Comparison of ENCODE assay signal across 8 cellular contexts in genomic region chr6:73262701-73263569, GRCh38. TPM values are rescaled to one million over a fixed set of nuclear protein-coding genes. Genes with fewer than 3 reads are reported as not detected.
DNase-seq lines count a peak whose midpoint lies in the region; ATAC-seq and TF ChIP-seq lines count a peak whose summit lies in the region.

KHDC1 (minus strand) TSS chr6:73263196; CDS start chr6:73242517, 20,679 bp downstream.

- H3K36me3 Mint-ChIP-seq in Caco-2 (ENCODE audit: insufficient read depth, unreplicated experiment), result peaks cover 26% of the 10 kb centered on the region
- peaks cover 17% of the 10 kb centered on the region for H3K36me3 Mint-ChIP-seq in activated T-helper 17 cell treated with anti-CD3 and anti-CD28 coated beads, Interleukin-2, amount 50 U/mL, for 72 hours (ENCODE audit: low read depth)

- DNase-seq in Caco-2 (peak; percentile 62 to 66), OCI-LY7 (ENCODE audit: low spot score) (peak; percentile 86), foreskin keratinocyte (peak; percentile 4 to 29), occipital lobe (lab: John Stamatoyannopoulos, UW) (peak; percentile 32)

- H3K9me2 ChIP-seq in OCI-LY7 (ENCODE audit: insufficient read depth, low read length), result no peaks in the 10 kb centered on the region

- peak within 1 kb of the TSS; percentile 82 for H3K4me2 ChIP-seq in OCI-LY7 (ENCODE audit: low read length)

- H3K36me3 ChIP-seq in Caco-2 (ENCODE audit: control insufficient read depth, insufficient read depth, low read length) (no peaks in the 10 kb centered on the region), OCI-LY7 (ENCODE audit: insufficient read depth, low read length) (peaks cover 19% of the 10 kb centered on the region)

- H3K9me3 Mint-ChIP-seq in Caco-2 (ENCODE audit: unreplicated experiment), result no peaks in the 10 kb centered on the region
- no peaks in the 10 kb centered on the region for H3K9me3 Mint-ChIP-seq in activated T-helper 17 cell treated with anti-CD3 and anti-CD28 coated beads, Interleukin-2, amount 50 U/mL, for 72 hours

- CTCF ChIA-PET in Caco-2 (lab: Charles Lee), result interaction anchor here (0.6 kb wide), 1 partner anchor 11 kb away, joined by 12 read pairs; no protein-coding TSS in a partner anchor
- CTCF ChIA-PET in OCI-LY7 (lab: Charles Lee; ENCODE audit: unreplicated experiment), result no interaction called here

- no peaks in the 10 kb centered on the region for H3K27me3 ChIP-seq in Caco-2 (replicated peaks; ENCODE audit: control insufficient read depth, insufficient read depth, low read length)
- no peaks in the 10 kb centered on the region for H3K27me3 ChIP-seq in foreskin keratinocyte

- ATAC-seq in GM19397 (IDR thresholded peaks at IDR 0.05; ENCODE audit: unreplicated experiment), result peak; percentile 94
- ATAC-seq in HG03565 (IDR thresholded peaks at IDR 0.05; ENCODE audit: unreplicated experiment), result peak; percentile 85
- peak; percentile 92 for ATAC-seq in activated T-helper 17 cell treated with anti-CD3 and anti-CD28 coated beads, Interleukin-2, amount 50 U/mL, for 72 hours (replicated peaks)
- ATAC-seq in foreskin keratinocyte, result peak; percentile 42

- peak within 1 kb of the TSS; percentile 94 for H2AFZ ChIP-seq in OCI-LY7 (ENCODE audit: low read length)

- H3K27ac Mint-ChIP-seq in Caco-2 (ENCODE audit: unreplicated experiment), result peak within 1 kb of the TSS; percentile 5
- H3K27ac Mint-ChIP-seq in activated T-helper 17 cell treated with anti-CD3 and anti-CD28 coated beads, Interleukin-2, amount 50 U/mL, for 72 hours, result peak within 1 kb of the TSS; percentile 78

- no peaks in the 10 kb centered on the region for H3K27me3 Mint-ChIP-seq in Caco-2 (ENCODE audit: insufficient read depth, unreplicated experiment)
- H3K27me3 Mint-ChIP-seq in activated T-helper 17 cell treated with anti-CD3 and anti-CD28 coated beads, Interleukin-2, amount 50 U/mL, for 72 hours, result no peaks in the 10 kb centered on the region

- H3K4me1 Mint-ChIP-seq in Caco-2 (ENCODE audit: low read depth, unreplicated experiment), result peaks cover 7% of the 10 kb centered on the region
- H3K4me1 Mint-ChIP-seq in activated T-helper 17 cell treated with anti-CD3 and anti-CD28 coated beads, Interleukin-2, amount 50 U/mL, for 72 hours, result peaks cover 18% of the 10 kb centered on the region

- BruUV-seq in Caco-2 (replicated peaks; lab: Mats Ljungman, UMichigan), result no TSS peak
- BruUV-seq in OCI-LY7 (replicated peaks; lab: Mats Ljungman, UMichigan), result no TSS peak

- peaks cover 10% of the 10 kb centered on the region; the same call in 1 of the 2 replicates for H3K79me2 ChIP-seq in OCI-LY7 (ENCODE audit: insufficient read depth, low read depth, low read length)

- no peaks in the 10 kb centered on the region for H3K9me3 ChIP-seq in Caco-2
- no peaks in the 10 kb centered on the region for H3K9me3 ChIP-seq in OCI-LY7 (ENCODE audit: low read length)

- H3K4me1 ChIP-seq in Caco-2 (peaks cover 16% of the 10 kb centered on the region), OCI-LY7 (ENCODE audit: insufficient read depth, low read length, poor library complexity, severe bottlenecking) (peaks cover 23% of the 10 kb centered on the region), foreskin keratinocyte (peaks cover 23% of the 10 kb centered on the region)

- H4K20me1 ChIP-seq in OCI-LY7 (ENCODE audit: insufficient read depth, low read length), result peaks cover 7% of the 10 kb centered on the region

- H3K4me3 Mint-ChIP-seq in Caco-2 (ENCODE audit: unreplicated experiment), result peak within 1 kb of the TSS; percentile 76
- peak within 1 kb of the TSS; percentile 88 for H3K4me3 Mint-ChIP-seq in activated T-helper 17 cell treated with anti-CD3 and anti-CD28 coated beads, Interleukin-2, amount 50 U/mL, for 72 hours

- POLR2A ChIA-PET in Caco-2 (lab: Charles Lee) (no interaction called here), OCI-LY7 (lab: Charles Lee) (interaction anchor here (0.6 to 1.9 kb wide), 5 partner anchors 10 to 642 kb away, joined by 3 to 8 read pairs (median 5); no protein-coding TSS in a partner anchor)

- H3K4me3 ChIP-seq in Caco-2 (ENCODE audit: low read depth, low read length) (peak within 1 kb of the TSS; percentile 78), OCI-LY7 (ENCODE audit: low read depth, low read length, poor library complexity, severe bottlenecking) (peak within 1 kb of the TSS; percentile 87)

- H3K27ac ChIP-seq in OCI-LY7 (ENCODE audit: low read depth, low read length, poor library complexity, severe bottlenecking) (peak within 1 kb of the TSS; percentile 59), foreskin keratinocyte (peak within 1 kb of the TSS; percentile 20), temporal lobe (ENCODE audit: low read depth, low read length) (peak within 1 kb of the TSS; percentile 20)

- intact Hi-C loops in Caco-2 (cut with micrococcal nuclease; ENCODE audit: unreplicated experiment), result loop anchor here (2.0 kb wide), 1 partner anchor 46 kb away; no protein-coding TSS in a partner anchor
- intact Hi-C loops in OCI-LY7 (cut with micrococcal nuclease; ENCODE audit: unreplicated experiment), result loop anchor here (1.0 to 5.0 kb wide), 2 partner anchors 47 to 641 kb away; partner anchors contain the start of gene KCNQ5

- TF ChIP-seq CTCF in Caco-2 (IDR thresholded peaks at IDR 0.05; ENCODE audit: insufficient read depth in 1 of 2, low read depth in 1 of 2, low read length in 1 of 2, severe bottlenecking in 1 of 2, unreplicated experiment in 1 of 2) (no peak), OCI-LY7 (conservative IDR thresholded peaks at IDR 0.05; ENCODE audit: low read length) (0 out of 2 replicates have a peak, but pooled peaks have one; percentile 4), foreskin keratinocyte (conservative IDR thresholded peaks at IDR 0.05) (peak; percentile 33)

RNA-seq across cellular contexts. Expression of gene KHDC1, which starts in this region (rescaled TPM):
- total RNA-seq in Caco-2 (2022) (8.1 and 8.6 TPM in 2 replicates), OCI-LY7 (2022) (22.3 and 22.6 TPM in 2 replicates), foreskin keratinocyte (1.9 and 2.3 TPM in 2 replicates), occipital lobe (4.1 TPM), temporal lobe (2.7 TPM)
- total RNA-seq in OCI-LY7 (2014; rRNA removed; shearing (Covaris generic)), result 13.4 and 16.2 TPM in 2 replicates
- total RNA-seq in activated T-helper 17 cell treated with anti-CD3 and anti-CD28 coated beads, Interleukin-2, amount 50 U/mL, for 72 hours, result 1 to 10 TPM; 5.1 to 7.7 TPM
- 2.1 and 3.0 TPM in 2 replicates for polyA plus RNA-seq in foreskin keratinocyte

Comparison
In these comparisons a context has a peak if more than half of its experiments do, and no peak if none do; other contexts are left out.
1. Peak in every context shown above with its lines: DNase-seq, ATAC-seq, H3K4me3 ChIP-seq and H3K27ac ChIP-seq.
2. DNase-seq: peak in every context shown above with its lines; median percentile 86 in OCI-LY7; 64 in Caco-2; 32 in occipital lobe; 16 in foreskin keratinocyte.
3. CTCF ChIP-seq: peak in OCI-LY7 (single experiment) and foreskin keratinocyte (single experiment); none in Caco-2 (0 of 2).
4. ATAC-seq: peak in every context shown above with its lines; median percentile 94 in GM19397; 92 in activated T-helper 17 cell treated with anti-CD3 and anti-CD28 coated beads, Interleukin-2, amount 50 U/mL, for 72 hours; 85 in HG03565; 42 in foreskin keratinocyte.